In genomic region chr4:15253346-15253745, GRCh38 we compare ENCODE assay signal across 13 cellular contexts.
A peak's percentile ranks its signal among the peaks of the same experiment; 100 is the strongest.
DNase-seq lines count a peak whose midpoint lies in the region; ATAC-seq and TF ChIP-seq lines count a peak whose summit lies in the region.
"Had no signal": no experiment of that assay in that cellular context is flagged by ENCODE, and none has a peak within 500 bp of the region (broad histone marks: within the 10 kb centered on the region; RNA-seq: fewer than 3 reads in every experiment).

No MANE protein-coding gene starts in this region.

- no peaks in the 10 kb centered on the region for H3K9me3 Mint-ChIP-seq in nephron progenitor cell
- H3K9me3 Mint-ChIP-seq: nephron had no signal

- H3K4me1 Mint-ChIP-seq in nephron progenitor cell, result peaks cover 9% of the 10 kb centered on the region
- H3K4me1 Mint-ChIP-seq: activated CD8-positive, alpha-beta memory T cell treated with anti-CD3 and anti-CD28 coated beads, Interleukin-2, amount 10 ng/mL, durations not matched to agents 7 days and 5 days; nephron had no signal

- no peak overlapping the region for H3K27ac Mint-ChIP-seq in nephron progenitor cell
- H3K27ac Mint-ChIP-seq: activated CD8-positive, alpha-beta memory T cell treated with anti-CD3 and anti-CD28 coated beads, Interleukin-2, amount 10 ng/mL, durations not matched to agents 7 days and 5 days; nephron had no signal

- peak; percentile 44 for DNase-seq in GM10266 (ENCODE audit: extremely low spot score)
- DNase-seq in DMS153 treated with DMSO at 0.1 percent for 48 hours (lab: John Stamatoyannopoulos, UW; ENCODE audit: unreplicated experiment), result no peak
- DNase-seq in body of pancreas, result no peak
- DNase-seq in nephron progenitor cell, result no peak
- no peak for DNase-seq in C1 segment of cervical spinal cord (lab: John Stamatoyannopoulos, UW)
- DNase-seq: activated CD8-positive, alpha-beta memory T cell treated with anti-CD3 and anti-CD28 coated beads, Interleukin-2, amount 10 ng/mL, durations not matched to agents 7 days and 5 days; amniotic stem cell; NCI-H1436 had no signal

- no peaks in the 10 kb centered on the region for H3K9me3 ChIP-seq in body of pancreas
- H3K9me3 ChIP-seq: gastroesophageal sphincter had no signal

- no peaks in the 10 kb centered on the region for H3K36me3 ChIP-seq in body of pancreas (replicated peaks in 1 of 2; ENCODE audit: insufficient read depth in 1 of 2, low read depth in 2 of 2)
- H3K36me3 ChIP-seq: gastroesophageal sphincter had no signal

- no peaks in the 10 kb centered on the region for H3K27me3 ChIP-seq in body of pancreas
- H3K27me3 ChIP-seq: gastroesophageal sphincter had no signal

- no peaks in the 10 kb centered on the region for H3K4me1 ChIP-seq in body of pancreas

- intact Hi-C loops in body of pancreas (cut with DNase I), result no loop called here

- ATAC-seq in GM19351 (IDR thresholded peaks at IDR 0.05; ENCODE audit: unreplicated experiment), result peak; percentile 91
- ATAC-seq in HG02678 (IDR thresholded peaks at IDR 0.05; ENCODE audit: unreplicated experiment), result peak; percentile 87
- ATAC-seq in HG03442 (IDR thresholded peaks at IDR 0.05; ENCODE audit: unreplicated experiment), result peak; percentile 94
- no peak for ATAC-seq in body of pancreas
- ATAC-seq: activated CD8-positive, alpha-beta memory T cell treated with anti-CD3 and anti-CD28 coated beads, Interleukin-2, amount 10 ng/mL, durations not matched to agents 7 days and 5 days; gastroesophageal sphincter had no signal

- H3K27me3 Mint-ChIP-seq in nephron progenitor cell (ENCODE audit: low read depth, poor library complexity), result peaks cover under 1% of the 10 kb centered on the region

- H3K36me3 Mint-ChIP-seq in nephron progenitor cell (ENCODE audit: low read depth), result no peaks in the 10 kb centered on the region
- H3K36me3 Mint-ChIP-seq: activated CD8-positive, alpha-beta memory T cell treated with anti-CD3 and anti-CD28 coated beads, Interleukin-2, amount 10 ng/mL, durations not matched to agents 7 days and 5 days had no signal

- H3K4me3 Mint-ChIP-seq in nephron progenitor cell, result no peak overlapping the region
- H3K4me3 Mint-ChIP-seq: activated CD8-positive, alpha-beta memory T cell treated with anti-CD3 and anti-CD28 coated beads, Interleukin-2, amount 10 ng/mL, durations not matched to agents 7 days and 5 days; nephron had no signal

- WGBS in body of pancreas, 2 donors, result 69 to 77% methylated on average over 4 of the region's 4 CpGs

- no peak overlapping the region for H3K27ac ChIP-seq in body of pancreas
- H3K27ac ChIP-seq: gastroesophageal sphincter had no signal

- no peak overlapping the region for H3K4me3 ChIP-seq in body of pancreas
- H3K4me3 ChIP-seq: gastroesophageal sphincter had no signal

- no peak for TF ChIP-seq CTCF in GM10266 (IDR thresholded peaks at IDR 0.05; ENCODE audit: control insufficient read depth, insufficient read depth, low read depth, missing control alignments)
- no peak for TF ChIP-seq CTCF in body of pancreas (IDR thresholded peaks at IDR 0.05)
- no peak for TF ChIP-seq CTCF in nephron progenitor cell (IDR thresholded peaks at IDR 0.05)

- no peak for TF ChIP-seq POLR2A in body of pancreas (IDR thresholded peaks at IDR 0.05)
